Comparison of ENCODE assay signal across 1 cellular context in genomic region chr17:3968886-3969524, GRCh38.
TF ChIP-seq lines count a peak whose summit lies in the region.

No MANE protein-coding gene starts in this region.

TF ChIP-seq in WTC11, 78 proteins besides CTCF, POLR2A, EP300 and RAD21 (continued from another document):
- TF ChIP-seq ERG (CRISPR knock-in tag; IDR thresholded peaks at IDR 0.05) = no peak
- TF ChIP-seq CDX4 (CRISPR knock-in tag; IDR thresholded peaks at IDR 0.05; ENCODE audit: borderline replicate concordance) = no peak
- TF ChIP-seq EMX1 (CRISPR knock-in tag; IDR thresholded peaks at IDR 0.05) = no peak
- no peak for TF ChIP-seq MXD4 (CRISPR knock-in tag; IDR thresholded peaks at IDR 0.05; ENCODE audit: borderline replicate concordance)
- no peak for TF ChIP-seq SMAD3 (CRISPR knock-in tag; IDR thresholded peaks at IDR 0.05; ENCODE audit: borderline replicate concordance)
- no peak for TF ChIP-seq PRRX2 (CRISPR knock-in tag; IDR thresholded peaks at IDR 0.05)
- no peak for TF ChIP-seq E2F1 (CRISPR knock-in tag; IDR thresholded peaks at IDR 0.05)
- TF ChIP-seq IRF2 (CRISPR knock-in tag; IDR thresholded peaks at IDR 0.05; ENCODE audit: borderline replicate concordance, low read depth) = no peak
- no peak for TF ChIP-seq ZNF512 (CRISPR knock-in tag; IDR thresholded peaks at IDR 0.05; ENCODE audit: borderline replicate concordance)
- no peak for TF ChIP-seq ZNF138 (CRISPR knock-in tag; conservative IDR thresholded peaks at IDR 0.05)
- TF ChIP-seq TP53 (CRISPR knock-in tag; IDR thresholded peaks at IDR 0.05) = no peak
- TF ChIP-seq PREB (CRISPR knock-in tag; IDR thresholded peaks at IDR 0.05; ENCODE audit: borderline replicate concordance) = no peak
- no peak for TF ChIP-seq JAZF1 (CRISPR knock-in tag; IDR thresholded peaks at IDR 0.05)
- no peak for TF ChIP-seq ZNF232 (CRISPR knock-in tag; IDR thresholded peaks at IDR 0.05)
TF ChIP-seq in WTC11: peak in this region for 0.
